ENCODE assay signal across 14 cellular contexts in genomic region chr21:25092441-25093011, GRCh38.
DNase-seq lines count a peak whose midpoint lies in the region; ATAC-seq and TF ChIP-seq lines count a peak whose summit lies in the region.
"Had no signal": no experiment of that assay in that cellular context is flagged by ENCODE, and none has a peak within 500 bp of the region (broad histone marks: within the 10 kb centered on the region; RNA-seq: fewer than 3 reads in every experiment).

No MANE protein-coding gene starts in this region.

- no peak overlapping the region for H3K4me3 Mint-ChIP-seq in stimulated activated memory B cell treated with anti-CD40 and anti-IgM and Interleukin-4, amounts not matched to agents 10 μg/mL and 1 μg/mL and 100 μg/mL, for 72 hours
- H3K4me3 Mint-ChIP-seq: CD4-positive, alpha-beta memory T cell; HFFc6 had no signal

- H3K27me3 Mint-ChIP-seq in stimulated activated memory B cell treated with anti-CD40 and anti-IgM and Interleukin-4, amounts not matched to agents 10 μg/mL and 1 μg/mL and 100 μg/mL, for 72 hours = no peaks in the 10 kb centered on the region
- H3K27me3 Mint-ChIP-seq: CD4-positive, alpha-beta memory T cell had no signal

- DNase-seq in posterior vena cava (ENCODE audit: low spot score) (peak; percentile 73), aorta (peak in 1 of 2 donors; percentile 66), GM13976 (ENCODE audit: low spot score) (no peak), LoVo (ENCODE audit: low spot score) (no peak)
- DNase-seq: C1 segment of cervical spinal cord; Calu3; CD4-positive, alpha-beta memory T cell; COR-L47; DND-41; GOT3; HFFc6 had no signal

- H3K27me3 ChIP-seq in aorta (ENCODE audit: control insufficient read depth in 1 of 2, insufficient read depth in 2 of 2, low read length in 1 of 2) = no peaks in the 10 kb centered on the region

- no peak overlapping the region for H3K27ac ChIP-seq in aorta (ENCODE audit: low read depth in 1 of 2, low read length in 2 of 2)

- H3K4me1 Mint-ChIP-seq in stimulated activated memory B cell treated with anti-CD40 and anti-IgM and Interleukin-4, amounts not matched to agents 10 μg/mL and 1 μg/mL and 100 μg/mL, for 72 hours = peaks cover under 1% of the 10 kb centered on the region
- H3K4me1 Mint-ChIP-seq: CD4-positive, alpha-beta memory T cell had no signal

- ATAC-seq in stimulated activated memory B cell treated with anti-CD40 and anti-IgM and Interleukin-4, amounts not matched to agents 10 μg/mL and 1 μg/mL and 100 μg/mL, for 72 hours = peak; percentile 8
- ATAC-seq in aorta (ENCODE audit: low FRiP score) (peak; percentile 46), GM18907 (IDR thresholded peaks at IDR 0.05; ENCODE audit: unreplicated experiment) (no peak)

- 84 to 87% methylated on average over 8 of the region's 8 CpGs for WGBS in aorta, 2 donors

- peaks cover 6% of the 10 kb centered on the region for H3K36me3 Mint-ChIP-seq in stimulated activated memory B cell treated with anti-CD40 and anti-IgM and Interleukin-4, amounts not matched to agents 10 μg/mL and 1 μg/mL and 100 μg/mL, for 72 hours
- H3K36me3 Mint-ChIP-seq: CD4-positive, alpha-beta memory T cell had no signal

- H3K36me3 ChIP-seq in aorta (ENCODE audit: control insufficient read depth in 1 of 2, insufficient read depth in 2 of 2, low read length in 1 of 2) = no peaks in the 10 kb centered on the region
- H3K36me3 ChIP-seq: HAP-1 had no signal

- no peak overlapping the region for H3K27ac Mint-ChIP-seq in stimulated activated memory B cell treated with anti-CD40 and anti-IgM and Interleukin-4, amounts not matched to agents 10 μg/mL and 1 μg/mL and 100 μg/mL, for 72 hours
- H3K27ac Mint-ChIP-seq: CD4-positive, alpha-beta memory T cell; HFFc6 had no signal

- in situ Hi-C loops in GM13976 (cut with MboI; ENCODE audit: low sequenced_read_pairs, unreplicated experiment) = no loop called here

- no peaks in the 10 kb centered on the region for H3K4me1 ChIP-seq in aorta (ENCODE audit: control insufficient read depth in 1 of 2, insufficient read depth in 2 of 2, low read length in 2 of 2)
- H3K4me1 ChIP-seq: HAP-1 had no signal

- TF ChIP-seq CTCF in GM13976 (IDR thresholded peaks at IDR 0.05; ENCODE audit: borderline replicate concordance, control extremely low read depth, extremely low read depth, insufficient read depth, missing control alignments) = no peak

- peaks cover 3% of the 10 kb centered on the region for H3K9me3 Mint-ChIP-seq in stimulated activated memory B cell treated with anti-CD40 and anti-IgM and Interleukin-4, amounts not matched to agents 10 μg/mL and 1 μg/mL and 100 μg/mL, for 72 hours

- intact Hi-C loops in posterior vena cava (cut with DNase I) (no loop called here), aorta (cut with DNase I) (no loop called here)

- no peak overlapping the region for H3K4me3 ChIP-seq in aorta (ENCODE audit: low read length in 2 of 2)
- H3K4me3 ChIP-seq: HAP-1 had no signal

- H3K9me3 ChIP-seq in aorta (ENCODE audit: control insufficient read depth, low read length) = peaks cover 1% of the 10 kb centered on the region
- H3K9me3 ChIP-seq: HAP-1 had no signal
